In genomic region chr1:234706199-234706598, GRCh38 we compare ENCODE assay signal across 1 cellular context.
TF ChIP-seq lines count a peak whose summit lies in the region.

No MANE protein-coding gene starts in this region.

TF ChIP-seq in SK-N-SH, 30 proteins besides CTCF, POLR2A, EP300 and RAD21 (continued from another document):
- TF ChIP-seq USF2 (IDR thresholded peaks at IDR 0.05; ENCODE audit: borderline replicate concordance, low read depth, low read length) (no peak), FOXM1 (IDR thresholded peaks at IDR 0.05; ENCODE audit: low read depth) (no peak), ELF1 (IDR thresholded peaks at IDR 0.05) (no peak), GABPA (IDR thresholded peaks at IDR 0.05; ENCODE audit: low read depth) (no peak), TAF1 (IDR thresholded peaks at IDR 0.05; ENCODE audit: borderline replicate concordance, low read depth, low read length) (no peak), RXRA (IDR thresholded peaks at IDR 0.05; ENCODE audit: borderline replicate concordance, low read depth) (no peak), RCOR1 (IDR thresholded peaks at IDR 0.05; ENCODE audit: low read length) (no peak)
- TF ChIP-seq, protein P1, sequence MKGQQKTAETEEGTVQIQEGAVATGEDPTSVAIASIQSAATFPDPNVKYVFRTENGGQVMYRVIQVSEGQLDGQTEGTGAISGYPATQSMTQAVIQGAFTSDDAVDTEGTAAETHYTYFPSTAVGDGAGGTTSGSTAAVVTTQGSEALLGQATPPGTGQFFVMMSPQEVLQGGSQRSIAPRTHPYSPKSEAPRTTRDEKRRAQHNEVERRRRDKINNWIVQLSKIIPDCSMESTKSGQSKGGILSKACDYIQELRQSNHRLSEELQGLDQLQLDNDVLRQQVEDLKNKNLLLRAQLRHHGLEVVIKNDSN (IDR thresholded peaks at IDR 0.05; ENCODE audit: borderline replicate concordance, low read depth), result no peak
